Comparison of ENCODE assay signal across 20 cellular contexts in genomic region chr4:17544831-17545234, GRCh38. TPM values are rescaled to one million over a fixed set of nuclear protein-coding genes. Genes with fewer than 3 reads are reported as not detected.
DNase-seq lines count a peak whose midpoint lies in the region; ATAC-seq and TF ChIP-seq lines count a peak whose summit lies in the region.
"Had no signal": no experiment of that assay in that cellular context is flagged by ENCODE, and none has a peak within 500 bp of the region (broad histone marks: within the 10 kb centered on the region; RNA-seq: fewer than 3 reads in every experiment).

No MANE protein-coding gene starts in this region.

- in situ Hi-C loops in transverse colon (cut with MboI; ENCODE audit: low pct_ligation_motif_present in 1 of 4, low pct_unique_long_range_greater_than_20kb in 1 of 4, low sequenced_read_pairs in 3 of 4): loop anchor here in 3 of 4 donors (10.0 to 25.0 kb wide), 3 partner anchors 260 to 1050 kb away; no protein-coding TSS in a partner anchor

- no peaks in the 10 kb centered on the region for H3K36me3 ChIP-seq in transverse colon
- H3K36me3 ChIP-seq: sigmoid colon had no signal

- no peak overlapping the region for H3K4me3 ChIP-seq in transverse colon
- H3K4me3 ChIP-seq: sigmoid colon had no signal

- DNase-seq in NCI-H1105 (lab: John Stamatoyannopoulos, UW): peak; percentile 35
- peak; percentile 74 for DNase-seq in NCI-H774 (lab: John Stamatoyannopoulos, UW)
- DNase-seq in globus pallidus (ENCODE audit: low spot score): peak; percentile 91
- DNase-seq in transverse colon: peak; percentile 9
- no peak for DNase-seq in UCSD-AML1 (lab: John Stamatoyannopoulos, UW; ENCODE audit: unreplicated experiment)
- DNase-seq in SW480 (ENCODE audit: low spot score): no peak
- DNase-seq: activated CD4-positive, alpha-beta T cell treated with anti-CD3 and anti-CD28 coated beads, Interleukin-2, amount 10 ng/mL, durations not matched to agents 7 days and 5 days; activated T-cell treated with anti-CD3 and anti-CD28 coated beads, Interleukin-2, amount 50 U/mL, for 72 hours; CD4-positive, CD25-positive, alpha-beta regulatory T cell; GOT3; sigmoid colon; stimulated activated CD4-positive, alpha-beta T cell treated with anti-CD3 and anti-CD28 coated beads, Interleukin-4, amount 100 ng/mL, for 4 hours had no signal

- TF ChIP-seq CTCF in transverse colon (IDR thresholded peaks at IDR 0.05): no peak

- intact Hi-C loops in transverse colon (cut with DNase I; ENCODE audit: low total_unique reads): loop anchor here (5.0 kb wide), 1 partner anchor 92 kb away; no protein-coding TSS in a partner anchor

- no peak for TF ChIP-seq POLR2A in transverse colon (IDR thresholded peaks at IDR 0.05)

- peaks cover 0 to 4% (median 0%) of the 10 kb centered on the region in 4 donors for H3K4me1 ChIP-seq in transverse colon
- H3K4me1 ChIP-seq: sigmoid colon had no signal

- H3K27ac ChIP-seq in transverse colon: peak overlapping the region in 1 of 4 donors; percentile 9
- H3K27ac ChIP-seq: sigmoid colon had no signal

- no peak for ATAC-seq in GM21529 (IDR thresholded peaks at IDR 0.05; ENCODE audit: unreplicated experiment)
- ATAC-seq: activated T-cell treated with anti-CD3 and anti-CD28 coated beads, Interleukin-2, amount 50 U/mL, for 72 hours; stimulated activated memory B cell treated with anti-CD40 and anti-IgM and Interleukin-4, amounts not matched to agents 10 μg/mL and 1 μg/mL and 100 μg/mL, for 72 hours had no signal

- H3K9me3 ChIP-seq in transverse colon: no peaks in the 10 kb centered on the region
- H3K9me3 ChIP-seq: sigmoid colon had no signal

- 21 to 25% methylated on average over 3 of the region's 3 CpGs for WGBS in transverse colon (ENCODE audit: low coverage in 1 of 2), 2 donors

- no peak for TF ChIP-seq EP300 in transverse colon (IDR thresholded peaks at IDR 0.05; ENCODE audit: low read depth)

- H3K27me3 ChIP-seq in transverse colon: no peaks in the 10 kb centered on the region
- H3K27me3 ChIP-seq: sigmoid colon had no signal

RNA-seq across cellular contexts. Expression of gene CLRN2, which starts 29.9 kb away (rescaled TPM):
- not detected for total RNA-seq in transverse colon
- total RNA-seq: activated CD4-positive, alpha-beta T cell treated with anti-CD3 and anti-CD28 coated beads, Interleukin-2, amount 10 ng/mL, durations not matched to agents 7 days and 5 days; activated T-cell treated with anti-CD3 and anti-CD28 coated beads, Interleukin-2, amount 50 U/mL, for 72 hours; CD4-positive, CD25-positive, alpha-beta regulatory T cell; cerebellum; esophagus mucosa; lower leg skin; NCI-H460; RPMI7951; sigmoid colon; T-helper 2 cell treated with Interferon-gamma antibody and Interleukin-4, amounts not matched to agents 100 ng/mL and 5 ng/mL, for 36 hours had no signal

RNA-seq across cellular contexts. Expression of gene LAP3, which starts 32.2 kb away (rescaled TPM):
- total RNA-seq in transverse colon: 10 to 100 TPM; 53.5 to 85.0 (median 56.0) TPM

RNA-seq across cellular contexts. Expression of gene QDPR, which starts 32.9 kb away (rescaled TPM):
- total RNA-seq in transverse colon: 10 to 100 TPM in 3 of 4 donors, not detected in 1; 11.4 to 32.4 (median 13.0) TPM

Comparison
In these comparisons a context has a peak if more than half of its experiments do, and no peak if none do; other contexts are left out.
1. DNase-seq: peak in NCI-H1105 (single experiment), NCI-H774 (single experiment), globus pallidus (single experiment) and transverse colon (single experiment); none in UCSD-AML1 (single experiment) and SW480 (single experiment).